ENCODE assay signal across 8 cellular contexts in the genomic region with DNA sequence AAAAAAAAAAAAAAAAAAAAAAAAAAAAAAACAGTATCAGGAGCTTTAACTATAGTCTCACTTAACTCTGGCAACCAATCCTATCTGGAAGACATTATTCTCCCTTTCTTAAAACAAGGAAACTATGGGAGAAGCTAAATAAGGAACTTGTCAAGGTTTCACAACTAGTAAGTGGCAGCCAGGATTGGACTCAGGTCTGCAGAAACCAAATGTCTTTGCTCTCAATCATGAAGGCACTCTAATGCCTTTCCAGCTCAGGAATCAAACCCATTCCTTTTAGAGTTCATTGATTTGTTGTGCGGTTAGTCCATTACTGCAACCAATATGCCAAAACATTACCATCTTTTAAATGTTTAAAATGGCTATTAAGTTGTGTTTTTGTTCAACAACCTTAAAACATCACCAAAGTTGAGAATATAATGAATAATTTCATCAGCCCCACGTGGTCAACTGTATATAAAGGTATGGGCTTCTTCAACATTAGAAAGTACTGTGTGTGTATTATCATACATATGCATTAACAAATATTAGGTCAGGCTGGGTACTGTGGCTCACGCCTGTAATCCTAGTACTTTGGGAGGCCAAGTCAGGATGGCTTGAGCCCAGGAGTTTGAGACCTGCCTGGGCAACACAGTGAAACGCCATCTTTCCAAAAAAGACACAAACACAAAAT.
DNase-seq lines count a peak whose midpoint lies in the region; ATAC-seq and TF ChIP-seq lines count a peak whose summit lies in the region.

No MANE protein-coding gene starts in this region.

- no peaks in the 10 kb centered on the region for H3K9me3 Mint-ChIP-seq in dendritic cell treated with granulocyte-macrophage colony-stimulating factor and Interleukin-4, amounts not matched to agents 40 ng/mL and 50 ng/mL, for 4 days

- H4K20me1 ChIP-seq in DOHH2 (ENCODE audit: control insufficient read depth, insufficient read depth, low read depth, low read length): no peaks in the 10 kb centered on the region; the same call in 1 of the 2 replicates

- H3K4me3 ChIP-seq in DOHH2 (ENCODE audit: low read length): peak overlapping the region; percentile 97
- H3K4me3 ChIP-seq in neuron (ENCODE audit: low read length): peak overlapping the region; percentile 84
- H3K4me3 ChIP-seq in WERI-Rb-1 (ENCODE audit: low read depth, low read length): no peak overlapping the region

- H3K27ac Mint-ChIP-seq in dendritic cell treated with granulocyte-macrophage colony-stimulating factor and Interleukin-4, amounts not matched to agents 40 ng/mL and 50 ng/mL, for 4 days: peak overlapping the region; percentile 90

- TF ChIP-seq CTCF in DOHH2 (IDR thresholded peaks at IDR 0.05; ENCODE audit: low read depth, low read length, poor library complexity, severe bottlenecking): no peak
- no peak for TF ChIP-seq CTCF in WERI-Rb-1 (IDR thresholded peaks at IDR 0.05; ENCODE audit: low read depth, low read length)

- H3F3A ChIP-seq in DOHH2 (ENCODE audit: control insufficient read depth, insufficient read depth): peaks cover 3% of the 10 kb centered on the region; the same call in 1 of the 2 replicates

- intact Hi-C loops in dendritic cell treated with granulocyte-macrophage colony-stimulating factor and Interleukin-4, amounts not matched to agents 40 ng/mL and 50 ng/mL, for 4 days (cut with micrococcal nuclease): no loop called here

- no peaks in the 10 kb centered on the region for H3K9me3 ChIP-seq in DOHH2 (ENCODE audit: control insufficient read depth, insufficient read depth, low read length)
- no peaks in the 10 kb centered on the region for H3K9me3 ChIP-seq in neuron (ENCODE audit: low read length)
- H3K9me3 ChIP-seq in WERI-Rb-1 (ENCODE audit: severe bottlenecking): no peaks in the 10 kb centered on the region

- peaks cover 20% of the 10 kb centered on the region for H3K4me1 Mint-ChIP-seq in dendritic cell treated with granulocyte-macrophage colony-stimulating factor and Interleukin-4, amounts not matched to agents 40 ng/mL and 50 ng/mL, for 4 days (ENCODE audit: low read depth)

- H3K27ac ChIP-seq in DOHH2 (ENCODE audit: low read depth, low read length) (0 out of 2 replicates have a peak overlapping the region, but pooled peaks have one; percentile 65), WERI-Rb-1 (no peak overlapping the region)

- ATAC-seq in HG03460 (IDR thresholded peaks at IDR 0.05; ENCODE audit: unreplicated experiment) (no peak), GM21515 (IDR thresholded peaks at IDR 0.05; ENCODE audit: unreplicated experiment) (no peak), GM18868 (IDR thresholded peaks at IDR 0.05; ENCODE audit: unreplicated experiment) (no peak)

- H3K36me3 Mint-ChIP-seq in dendritic cell treated with granulocyte-macrophage colony-stimulating factor and Interleukin-4, amounts not matched to agents 40 ng/mL and 50 ng/mL, for 4 days (ENCODE audit: low read depth): peaks cover 43% of the 10 kb centered on the region

- H3K36me3 ChIP-seq in DOHH2 (ENCODE audit: control insufficient read depth, low read length): peaks cover 34% of the 10 kb centered on the region
- peaks cover 7% of the 10 kb centered on the region for H3K36me3 ChIP-seq in neuron (ENCODE audit: insufficient read depth, low read length)
- peaks cover 20% of the 10 kb centered on the region for H3K36me3 ChIP-seq in WERI-Rb-1

- H3K27me3 ChIP-seq in DOHH2 (ENCODE audit: control insufficient read depth, low read length): no peaks in the 10 kb centered on the region
- H3K27me3 ChIP-seq in neuron (ENCODE audit: insufficient read depth, low read length): no peaks in the 10 kb centered on the region
- H3K27me3 ChIP-seq in WERI-Rb-1 (ENCODE audit: insufficient read depth, low read depth, severe bottlenecking): no peaks in the 10 kb centered on the region

- peak overlapping the region; percentile 58 for H3K4me2 ChIP-seq in DOHH2 (ENCODE audit: low read length)

- H3K9me2 ChIP-seq in DOHH2 (replicated peaks; ENCODE audit: control insufficient read depth, low read length): no peaks in the 10 kb centered on the region

- peaks cover 73% of the 10 kb centered on the region for H3K79me2 ChIP-seq in DOHH2 (ENCODE audit: control insufficient read depth, low read length)

- H3K4me1 ChIP-seq in DOHH2 (ENCODE audit: control insufficient read depth, low read length) (peaks cover 26% of the 10 kb centered on the region), neuron (ENCODE audit: insufficient read depth, low read length) (peaks cover 8% of the 10 kb centered on the region)

- peak overlapping the region; percentile 92 for H3K4me3 Mint-ChIP-seq in dendritic cell treated with granulocyte-macrophage colony-stimulating factor and Interleukin-4, amounts not matched to agents 40 ng/mL and 50 ng/mL, for 4 days

- DNase-seq in MV-4-11 (lab: John Stamatoyannopoulos, UW) (peak; percentile 58), WERI-Rb-1 (no peak)

- H2AFZ ChIP-seq in neuron (ENCODE audit: low read depth, low read length): no peak overlapping the region

- no peaks in the 10 kb centered on the region for H3K27me3 Mint-ChIP-seq in dendritic cell treated with granulocyte-macrophage colony-stimulating factor and Interleukin-4, amounts not matched to agents 40 ng/mL and 50 ng/mL, for 4 days
